1 cellular context compared by ENCODE assay signal in the genomic region with DNA sequence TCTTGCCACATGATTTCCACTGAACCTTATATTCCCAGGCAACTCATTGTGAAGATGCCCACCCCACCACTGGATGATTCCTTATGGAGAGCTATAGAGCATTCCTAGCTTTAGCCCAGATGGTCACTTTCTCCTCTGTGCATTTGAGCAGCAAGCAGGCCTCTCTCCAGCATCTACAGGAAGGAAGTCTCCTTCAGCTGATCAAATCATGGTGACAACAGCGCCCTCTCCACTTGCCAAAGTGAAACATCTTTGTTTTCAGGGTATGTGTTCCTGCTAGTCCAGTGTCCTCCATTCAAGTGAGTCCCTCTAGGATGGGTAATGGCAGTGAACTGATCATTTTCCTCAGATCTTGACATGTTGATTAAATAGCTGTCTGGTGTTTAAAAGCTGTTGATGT.
TF ChIP-seq lines count a peak whose summit lies in the region.

No MANE protein-coding gene starts in this region.

TF ChIP-seq in HepG2, 621 proteins besides CTCF, POLR2A, EP300 and RAD21 (continued from another document):
- TF ChIP-seq GABPA (IDR thresholded peaks at IDR 0.05; ENCODE audit: low read depth, low read length) (no peak), GABPA (CRISPR knock-in tag; IDR thresholded peaks at IDR 0.05; ENCODE audit: low read depth) (peak; percentile 52; the same call in 1 of the 2 replicates)
